ENCODE assay signal across 19 cellular contexts in genomic region chr10:65544756-65545155, GRCh38.
DNase-seq lines count a peak whose midpoint lies in the region; ATAC-seq, FAIRE-seq and TF ChIP-seq lines count a peak whose summit lies in the region.
"Had no signal": no experiment of that assay in that cellular context is flagged by ENCODE, and none has a peak within 500 bp of the region (broad histone marks: within the 10 kb centered on the region; RNA-seq: fewer than 3 reads in every experiment).

No MANE protein-coding gene starts in this region.

- ATAC-seq in GM18868 (IDR thresholded peaks at IDR 0.05; ENCODE audit: unreplicated experiment) (peak; percentile 36), HG02763 (IDR thresholded peaks at IDR 0.05; ENCODE audit: unreplicated experiment) (no peak)

- no peak for TF ChIP-seq CTCF in lower leg skin (IDR thresholded peaks at IDR 0.05)

- DNase-seq in H54 (ENCODE audit: insufficient read length, low spot score) (no peak), dedifferentiated amniotic fluid mesenchymal stem cell (ENCODE audit: extremely low spot score) (peak; percentile 6), lower leg skin (ENCODE audit: low spot score in 2 of 2) (no peak), inferior parietal cortex (ENCODE audit: extremely low spot score) (no peak)
- DNase-seq: C1 segment of cervical spinal cord; Calu3; CD4-positive, alpha-beta memory T cell; COR-L47; DMS79; EL; GDM1; GM23248; HFFc6 had no signal

- WGBS in lower leg skin, 2 donors, result 71 to 94% methylated on average over 1 of the region's 1 CpG

- no peak overlapping the region for H3K4me3 ChIP-seq in lower leg skin (ENCODE audit: low read depth, poor library complexity, severe bottlenecking)
- H3K4me3 ChIP-seq: GM23248, HAP-1 had no signal

- TF ChIP-seq POLR2A in H54 (IDR thresholded peaks at IDR 0.05; ENCODE audit: low read depth, low read length), result no peak
- no peak for TF ChIP-seq POLR2A in lower leg skin (IDR thresholded peaks at IDR 0.05)

- FAIRE-seq in H54 (lab: Jason Lieb, UNC), result peak; percentile 57
- FAIRE-seq: GM12891, GM18507, H1 had no signal

- intact Hi-C loops in lower leg skin (cut with DNase I; ENCODE audit: low total_unique reads), result no loop called here
